In genomic region chr15:70818580-70818979, GRCh38 we compare ENCODE assay signal across 8 cellular contexts.
"Had no signal": no experiment of that assay in that cellular context is flagged by ENCODE, and none has a peak within 500 bp of the region (broad histone marks: within the 10 kb centered on the region; RNA-seq: fewer than 3 reads in every experiment).

No MANE protein-coding gene starts in this region.

- ATAC-seq: GM12878 had no signal

- H3K4me3 ChIP-seq: GM12878 had no signal

- FAIRE-seq: G401.6, GM12878, GM12891, GM12892, GM18507, GM19239 had no signal

- DNase-seq: GDM1, GF-D8 had no signal
